Comparison of ENCODE assay signal across 10 cellular contexts in genomic region chr11:57779275-57779674, GRCh38. TPM values are rescaled to one million over a fixed set of nuclear protein-coding genes. Genes with fewer than 3 reads are reported as not detected.
DNase-seq lines count a peak whose midpoint lies in the region; ATAC-seq, FAIRE-seq and TF ChIP-seq lines count a peak whose summit lies in the region.
"Had no signal": no experiment of that assay in that cellular context is flagged by ENCODE, and none has a peak within 500 bp of the region (broad histone marks: within the 10 kb centered on the region; RNA-seq: fewer than 3 reads in every experiment).

No MANE protein-coding gene starts in this region.

- TF ChIP-seq RAD21 in HCT116 (IDR thresholded peaks at IDR 0.05; ENCODE audit: low read depth), result no peak

- TF ChIP-seq CTCF in HCT116 (IDR thresholded peaks at IDR 0.05 in 2 of 3, conservative IDR thresholded peaks at IDR 0.05 in 1 of 3; ENCODE audit: borderline replicate concordance in 1 of 3, insufficient read depth in 1 of 3, low read depth in 2 of 3, low read length in 2 of 3), result 0 out of 6 replicates have a peak, but pooled peaks of 1 of the 3 experiments have one; percentile 3

- FAIRE-seq in small intestine (lab: Jason Lieb, UNC), result no peak

- DNase-seq in HCT116 (ENCODE audit: low read depth, low spot score), result no peak
- DNase-seq in caudate nucleus (lab: John Stamatoyannopoulos, UW), result peak in 33 of 61 donors; percentile 9 to 64 (median 30)
- DNase-seq in kidney glomerular epithelial cell (lab: John Stamatoyannopoulos, UW), result peak; percentile 50
- no peak for DNase-seq in small intestine
- no peak for DNase-seq in SIG-M5 (lab: John Stamatoyannopoulos, UW)
- no peak for DNase-seq in RKO (ENCODE audit: low spot score)
- DNase-seq in NCI-H1930 (lab: John Stamatoyannopoulos, UW), result no peak
- DNase-seq: effector CD4-positive, alpha-beta T cell; RPMI8226 had no signal

- RAD21 ChIA-PET in HCT116 (lab: Charles Lee; ENCODE audit: low non-redundant PET in 1 of 2, low total read pairs in 2 of 2, uncharacterized antibody in 2 of 2, unreplicated experiment in 2 of 2), result interaction anchor here in 1 of 2 experiments (0.7 to 1.5 kb wide), 2 partner anchors 18 to 128 kb away, joined by 4 to 7 read pairs; partner anchors contain the start of gene CTNND1

- intact Hi-C loops in HCT116 (cut with micrococcal nuclease), result loop anchor here (2.0 kb wide), 1 partner anchor 16 kb away; no protein-coding TSS in a partner anchor

- H3K4me3 ChIP-seq in HCT116 (replicated peaks in 1 of 2; ENCODE audit: low read depth in 1 of 2, low read length in 2 of 2) (peak overlapping the region; percentile 12 to 49; a peak in 3 of 4 replicates), small intestine (ENCODE audit: low read depth in 1 of 2, low read length in 2 of 2) (no peak overlapping the region)

- peak; percentile 22; the same call in 1 of the 2 replicates for ATAC-seq in HCT116
- ATAC-seq in GM21526 (IDR thresholded peaks at IDR 0.05; ENCODE audit: low FRiP score, unreplicated experiment), result no peak

- POLR2A ChIA-PET in HCT116 (lab: Charles Lee), result interaction anchor here (1.0 to 2.8 kb wide), 5 partner anchors 9 to 22 kb away, joined by 3 to 22 read pairs (median 11); partner anchors contain the start of gene CTNND1

- H3K4me1 ChIP-seq in HCT116 (ENCODE audit: control insufficient read depth in 1 of 2, insufficient read depth in 2 of 2, low read length in 2 of 2), result peaks cover 89 to 98% of the 10 kb centered on the region in 2 experiments
- peaks cover 18 to 46% of the 10 kb centered on the region in 2 donors for H3K4me1 ChIP-seq in small intestine (ENCODE audit: control insufficient read depth in 2 of 2, insufficient read depth in 1 of 2, low read depth in 1 of 2, low read length in 1 of 2)

- no peaks in the 10 kb centered on the region for H3K9me2 ChIP-seq in HCT116 (ENCODE audit: insufficient read depth)

- peak overlapping the region; percentile 69 for H3K9ac ChIP-seq in HCT116 (ENCODE audit: low read length)

- peak overlapping the region; percentile 89 for H3K27ac ChIP-seq in HCT116 (ENCODE audit: low read depth, low read length)
- peak overlapping the region; percentile 94 for H3K27ac ChIP-seq in caudate nucleus (ENCODE audit: low read depth, low read length)
- peak overlapping the region; percentile 89 to 98 for H3K27ac ChIP-seq in small intestine (ENCODE audit: low read depth in 1 of 2, low read length in 1 of 2)

- no peak overlapping the region for H2AFZ ChIP-seq in HCT116 (ENCODE audit: low read depth, low read length, poor library complexity, severe bottlenecking)

- no peaks in the 10 kb centered on the region; the same call in 1 of the 2 replicates for H4K20me1 ChIP-seq in HCT116 (ENCODE audit: insufficient read depth)

- no peak for TF ChIP-seq POLR2A in HCT116 (IDR thresholded peaks at IDR 0.05; ENCODE audit: borderline replicate concordance, extremely low read depth, insufficient read depth, insufficient read length)

- WGBS in small intestine, 3 donors, result 20 to 50% (median 29%) methylated on average over 1 of the region's 1 CpG

- H3K4me2 ChIP-seq in HCT116 (ENCODE audit: low read length), result peak overlapping the region; percentile 72

- BruUV-seq in HCT116 (replicated peaks; lab: Mats Ljungman, UMichigan), result no TSS peak

- H3K27me3 ChIP-seq in HCT116 (ENCODE audit: insufficient read depth, low read length) (no peaks in the 10 kb centered on the region), small intestine (ENCODE audit: control insufficient read depth in 2 of 2, insufficient read depth in 2 of 2, low read length in 2 of 2) (no peaks in the 10 kb centered on the region)

- CTCF ChIA-PET in HCT116 (lab: Charles Lee), result interaction anchor here (3.0 to 4.5 kb wide), 2 partner anchors 21 to 27 kb away, joined by 12 to 30 read pairs; partner anchors contain the start of gene BTBD18

- peaks cover 100% of the 10 kb centered on the region for H3K79me2 ChIP-seq in HCT116 (ENCODE audit: insufficient read depth, low read length)

- H3K9me3 ChIP-seq in HCT116 (ENCODE audit: control insufficient read depth in 1 of 2, insufficient read depth in 1 of 2, low read depth in 1 of 2, low read length in 2 of 2) (no peaks in the 10 kb centered on the region), small intestine (ENCODE audit: control insufficient read depth, low read depth) (no peaks in the 10 kb centered on the region)

- no peaks in the 10 kb centered on the region for H3K36me3 ChIP-seq in HCT116 (ENCODE audit: control insufficient read depth in 1 of 2, insufficient read depth in 2 of 2, low read length in 2 of 2)
- peaks cover 0 to 2% of the 10 kb centered on the region in 2 donors for H3K36me3 ChIP-seq in small intestine (ENCODE audit: control insufficient read depth in 2 of 2, insufficient read depth in 2 of 2, low read length in 2 of 2)

TF ChIP-seq in HCT116, 20 proteins besides CTCF, POLR2A, EP300 and RAD21:
- TF ChIP-seq ZFX (IDR thresholded peaks at IDR 0.05) (no peak), SP1 (IDR thresholded peaks at IDR 0.05; ENCODE audit: low read depth) (0 out of 2 replicates have a peak, but pooled peaks have one; percentile 24)

RNA-seq across cellular contexts. Expression of gene CTNND1, which starts 17.7 kb away (rescaled TPM):
- 157 TPM for total RNA-seq in HCT116 (2021; ENCODE audit: unreplicated experiment)
- polyA plus RNA-seq in HCT116 (2012), result 94.8 and 163 TPM in 2 replicates
- polyA plus RNA-seq in small intestine, result 100 to 1,000 TPM in 1 of 3 donors, 10 to 100 TPM in 2; 62.2 to 148 (median 89.7) TPM

RNA-seq across cellular contexts. Expression of gene BTBD18, which starts 27.7 kb away (rescaled TPM):
- not detected for total RNA-seq in HCT116 (2021; ENCODE audit: unreplicated experiment)
- 0.09 and 0.11 TPM in 2 replicates for polyA plus RNA-seq in HCT116 (2012)
- polyA plus RNA-seq in small intestine, result not detected

RNA-seq across cellular contexts. Expression of gene SELENOH, which starts 38.0 kb away (rescaled TPM):
- 194 TPM for total RNA-seq in HCT116 (2021; ENCODE audit: unreplicated experiment)
- polyA plus RNA-seq in HCT116 (2012), result 149 and 178 TPM in 2 replicates
- polyA plus RNA-seq in small intestine, result 100 to 1,000 TPM in 2 of 3 donors, 10 to 100 TPM in 1; 78.3 to 148 (median 144) TPM

Comparison
In these comparisons a context has a peak if more than half of its experiments do, and no peak if none do; other contexts are left out.
1. DNase-seq: peak in caudate nucleus (33 of 61) and kidney glomerular epithelial cell (single experiment); none in HCT116 (single experiment), small intestine (single experiment), SIG-M5 (single experiment), RKO (single experiment) and NCI-H1930 (0 of 2).
2. H3K4me3 ChIP-seq: peak in HCT116 (2 of 2); none in small intestine (0 of 2).
3. Peak in every context shown above with its lines, with median percentiles within 50 percentile points of each other: H3K27ac ChIP-seq.